ENCODE assay signal across 14 cellular contexts in genomic region chr10:71265618-71266146, GRCh38. TPM values are rescaled to one million over a fixed set of nuclear protein-coding genes. Genes with fewer than 3 reads are reported as not detected.
DNase-seq lines count a peak whose midpoint lies in the region; ATAC-seq and TF ChIP-seq lines count a peak whose summit lies in the region.
"Had no signal": no experiment of that assay in that cellular context is flagged by ENCODE, and none has a peak within 500 bp of the region (broad histone marks: within the 10 kb centered on the region; RNA-seq: fewer than 3 reads in every experiment).

No MANE protein-coding gene starts in this region.

- no peak overlapping the region for H3K4ac ChIP-seq in neuronal stem cell (ENCODE audit: low read length)

- peak overlapping the region; percentile 40 for H4K91ac ChIP-seq in neuronal stem cell (ENCODE audit: low read depth, low read length, poor library complexity)

- no peak overlapping the region for H2BK5ac ChIP-seq in neuronal stem cell (ENCODE audit: low read length)

- no peak overlapping the region for H3K4me3 Mint-ChIP-seq in GM23338

- H3F3A ChIP-seq in GM23338 (replicated peaks; ENCODE audit: low read depth): peaks cover 7% of the 10 kb centered on the region

- H3K79me1 ChIP-seq in neuronal stem cell (ENCODE audit: low read depth, low read length): no peaks in the 10 kb centered on the region

- peak overlapping the region; percentile 58 for H2AK5ac ChIP-seq in neuronal stem cell (ENCODE audit: low read depth, low read length)

- H3K9me3 Mint-ChIP-seq in GM23338: no peaks in the 10 kb centered on the region; the same call in 2 of the 3 replicates

- no peaks in the 10 kb centered on the region for H3K36me3 Mint-ChIP-seq in GM23338 (ENCODE audit: low read depth)

- H3K14ac ChIP-seq in neuronal stem cell (ENCODE audit: low read length): no peak overlapping the region

- peak overlapping the region; percentile 81 for H2BK15ac ChIP-seq in neuronal stem cell (ENCODE audit: low read length)

- H3K36me3 ChIP-seq in A673 (ENCODE audit: insufficient read depth, low read length, poor library complexity, severe bottlenecking): no peaks in the 10 kb centered on the region
- no peaks in the 10 kb centered on the region for H3K36me3 ChIP-seq in GM23338 (ENCODE audit: insufficient read depth)
- H3K36me3 ChIP-seq in neuronal stem cell (replicated peaks in 1 of 2; ENCODE audit: control insufficient read depth in 2 of 2, insufficient read depth in 2 of 2, low read length in 2 of 2): no peaks in the 10 kb centered on the region

- H3K4me3 ChIP-seq in A673 (ENCODE audit: low read depth, low read length, poor library complexity, severe bottlenecking) (no peak overlapping the region), GM23338 (no peak overlapping the region), neuronal stem cell (ENCODE audit: low read length in 2 of 2) (no peak overlapping the region)
- H3K4me3 ChIP-seq: PC-9 had no signal

- no peak overlapping the region for H4K8ac ChIP-seq in neuronal stem cell (ENCODE audit: low read depth, low read length)

- peak overlapping the region; percentile 11 for H2BK120ac ChIP-seq in neuronal stem cell (ENCODE audit: low read depth, low read length)

- H3K4me1 ChIP-seq in A673 (ENCODE audit: insufficient read depth, low read length, poor library complexity, severe bottlenecking) (peaks cover 65% of the 10 kb centered on the region), GM23338 (ENCODE audit: insufficient read depth) (peaks cover 57% of the 10 kb centered on the region), neuronal stem cell (ENCODE audit: control insufficient read depth in 2 of 2, insufficient read depth in 1 of 2, low read depth in 1 of 2, low read length in 2 of 2) (peaks cover 15 to 28% of the 10 kb centered on the region in 2 donors)

- peak overlapping the region; percentile 87 for H3K27ac ChIP-seq in A673 (ENCODE audit: low read depth, low read length, poor library complexity, severe bottlenecking)
- 0 out of 2 replicates have a peak overlapping the region, but pooled peaks have one; percentile 39 for H3K27ac ChIP-seq in GM23338 (ENCODE audit: low read depth)
- peak overlapping the region; percentile 84 for H3K27ac ChIP-seq in epithelial cell of prostate
- no peak overlapping the region for H3K27ac ChIP-seq in neuronal stem cell (replicated peaks; ENCODE audit: low read length)
- H3K27ac ChIP-seq: PC-9 had no signal

- POLR2A ChIA-PET in A673 (lab: Charles Lee; ENCODE audit: low non-redundant PET): no interaction called here

- TF ChIP-seq CTCF in A673 (conservative IDR thresholded peaks at IDR 0.05; ENCODE audit: low read depth, low read length) (no peak), GM23338 (conservative IDR thresholded peaks at IDR 0.05; ENCODE audit: low read depth in 2 of 2) (no peak)

- no peaks in the 10 kb centered on the region; the same call in 1 of the 2 replicates for H4K20me1 ChIP-seq in GM23338 (replicated peaks; ENCODE audit: insufficient read depth)

- CTCF ChIA-PET in A673 (lab: Charles Lee): no interaction called here

- no peak for ATAC-seq in GM23338
- ATAC-seq in GM18861 (IDR thresholded peaks at IDR 0.05; ENCODE audit: unreplicated experiment): no peak
- ATAC-seq in GM21447 (IDR thresholded peaks at IDR 0.05; ENCODE audit: unreplicated experiment): no peak
- ATAC-seq: stimulated activated naive CD8-positive, alpha-beta T cell treated with anti-CD3 and anti-CD28 coated beads, Interleukin-15, Interleukin-2, amounts not matched to agents 100 U/mL and 50 U/mL, for 24 hours had no signal

- peaks cover 26% of the 10 kb centered on the region for H3K27me3 Mint-ChIP-seq in GM23338 (ENCODE audit: insufficient read depth, low read depth, poor library complexity)

- no peak overlapping the region; the same call in 1 of the 2 replicates for H3K4me2 ChIP-seq in GM23338
- no peak overlapping the region for H3K4me2 ChIP-seq in neuronal stem cell (ENCODE audit: insufficient read depth, low read length, poor library complexity, severe bottlenecking)
- H3K4me2 ChIP-seq: PC-9 had no signal

- H3K27me3 ChIP-seq in A673 (replicated peaks; ENCODE audit: insufficient read depth, low read depth, low read length, poor library complexity) (no peaks in the 10 kb centered on the region), GM23338 (ENCODE audit: insufficient read depth) (no peaks in the 10 kb centered on the region), neuronal stem cell (ENCODE audit: control insufficient read depth in 3 of 3, insufficient read depth in 3 of 3, low read depth in 1 of 3, low read length in 3 of 3) (peaks cover 0 to 49% (median 0%) of the 10 kb centered on the region in 3 experiments)

- H3K9me3 ChIP-seq in A673 (ENCODE audit: low read depth, low read length, poor library complexity, severe bottlenecking) (no peaks in the 10 kb centered on the region), neuronal stem cell (replicated peaks in 1 of 2; ENCODE audit: control insufficient read depth in 2 of 2, insufficient read depth in 1 of 2, low read depth in 1 of 2, low read length in 2 of 2) (no peaks in the 10 kb centered on the region)

- peaks cover 19% of the 10 kb centered on the region for H3K79me2 ChIP-seq in GM23338 (replicated peaks; ENCODE audit: insufficient read depth)

- H3K9me2 ChIP-seq in GM23338 (ENCODE audit: insufficient read depth): no peaks in the 10 kb centered on the region

- peak overlapping the region; percentile 56 for H3K18ac ChIP-seq in neuronal stem cell (ENCODE audit: low read length)

- no peak overlapping the region for H3K9ac ChIP-seq in neuronal stem cell (ENCODE audit: low read depth, low read length, poor library complexity)

- intact Hi-C loops in A673 (cut with micrococcal nuclease; ENCODE audit: unreplicated experiment): loop anchor here (5.0 kb wide), 1 partner anchor 48 kb away; no protein-coding TSS in a partner anchor

- WGBS in neuronal stem cell (ENCODE audit: extremely low coverage in 2 of 2, insufficient read length in 2 of 2, insufficient replicate concordance in 1 of 2), 2 donors: no CpG with 5 or more reads among the region's 9 CpGs

- peak overlapping the region; percentile 89 for H3K27ac Mint-ChIP-seq in GM23338

- DNase-seq in A673 (ENCODE audit: low spot score) (no peak), GM23338 (ENCODE audit: low spot score) (no peak), epithelial cell of prostate (ENCODE audit: low read depth, low spot score) (no peak), neuronal stem cell (ENCODE audit: low spot score) (no peak), DMS79 treated with DMSO at 0.1 percent for 48 hours (lab: John Stamatoyannopoulos, UW) (no peak), NCI-H774 (lab: John Stamatoyannopoulos, UW) (no peak)
- DNase-seq: activated CD4-positive, alpha-beta T cell treated with anti-CD3 and anti-CD28 coated beads for 4 hours; activated CD8-positive, alpha-beta memory T cell treated with anti-CD3 and anti-CD28 coated beads, Interleukin-2, amount 50 U/mL, for 4 hours; activated naive CD4-positive, alpha-beta T cell; NCI-H748 treated with DMSO at 0.1 percent for 48 hours; PC-9; stimulated activated naive CD8-positive, alpha-beta T cell treated with anti-CD3 and anti-CD28 coated beads, Interleukin-15, Interleukin-2, amounts not matched to agents 100 U/mL and 50 U/mL, for 24 hours had no signal

- peak overlapping the region; percentile 83 for H3K23ac ChIP-seq in neuronal stem cell (ENCODE audit: low read depth, low read length, poor library complexity)

- no TSS peak for BruUV-seq in A673 (replicated peaks; lab: Mats Ljungman, UMichigan)

- H2BK12ac ChIP-seq in neuronal stem cell (ENCODE audit: low read length): no peak overlapping the region

- peaks cover 89% of the 10 kb centered on the region for H3K4me1 Mint-ChIP-seq in GM23338

- H2AFZ ChIP-seq in GM23338 (no peak overlapping the region), neuronal stem cell (ENCODE audit: low read length) (no peak overlapping the region)
- H2AFZ ChIP-seq: PC-9 had no signal

TF ChIP-seq in GM23338, 12 proteins besides CTCF, POLR2A, EP300 and RAD21 (continues in another document):
- TF ChIP-seq POLR2AphosphoS5 (IDR thresholded peaks at IDR 0.05; ENCODE audit: low read depth): no peak
- TF ChIP-seq ZNF114 (CRISPR knock-in tag; IDR thresholded peaks at IDR 0.05): no peak
- no peak for TF ChIP-seq ETS1 (IDR thresholded peaks at IDR 0.05)

RNA-seq across cellular contexts. Expression of gene UNC5B, which starts 53.3 kb away (rescaled TPM):
- 8.2 and 9.9 TPM in 2 replicates for total RNA-seq in A673 (2021)
- 25.2 and 31.2 TPM in 2 replicates for total RNA-seq in GM23338 (2014; rRNA removed; shearing (Covaris generic))
- polyA plus RNA-seq in GM23338 (2016; fragmentation: Nextera tagmentation; extraction: Ambion mirVana): 8.0 and 8.7 TPM in 2 replicates
- polyA plus RNA-seq in neuronal stem cell (2013, experiment 1 of 2): 2.8 TPM
- polyA plus RNA-seq in neuronal stem cell (2013, experiment 2 of 2): 2.8 TPM

RNA-seq across cellular contexts. Expression of gene SLC29A3, which starts 53.4 kb away (rescaled TPM):
- total RNA-seq in A673 (2021): 6.1 and 6.6 TPM in 2 replicates
- 8.3 and 10.3 TPM in 2 replicates for total RNA-seq in GM23338 (2014; rRNA removed; shearing (Covaris generic))
- 11.3 and 12.3 TPM in 2 replicates for polyA plus RNA-seq in GM23338 (2016; fragmentation: Nextera tagmentation; extraction: Ambion mirVana)
- 5.2 TPM for polyA plus RNA-seq in neuronal stem cell (2013, experiment 1 of 2)
- polyA plus RNA-seq in neuronal stem cell (2013, experiment 2 of 2): 5.5 TPM
